ENCODE assay signal across 8 cellular contexts in genomic region chr9:121059998-121060636, GRCh38. TPM values are rescaled to one million over a fixed set of nuclear protein-coding genes. Genes with fewer than 3 reads are reported as not detected.
DNase-seq lines count a peak whose midpoint lies in the region; ATAC-seq and TF ChIP-seq lines count a peak whose summit lies in the region.

No MANE protein-coding gene starts in this region.

- H3K4me3 Mint-ChIP-seq in GM23338, result no peak overlapping the region

- no peaks in the 10 kb centered on the region for H3K79me2 ChIP-seq in GM23338 (replicated peaks; ENCODE audit: insufficient read depth)

- no peaks in the 10 kb centered on the region for H3K36me3 Mint-ChIP-seq in GM23338 (ENCODE audit: low read depth)

- H3K4me3 ChIP-seq in GM23338 (no peak overlapping the region), astrocyte of the cerebellum (ENCODE audit: low read depth, low read length) (no peak overlapping the region)

- peak; percentile 75 to 84 for TF ChIP-seq CTCF in GM23338 (conservative IDR thresholded peaks at IDR 0.05; ENCODE audit: low read depth in 2 of 2)
- peak; percentile 77 for TF ChIP-seq CTCF in astrocyte of the cerebellum (IDR thresholded peaks at IDR 0.05; ENCODE audit: low read depth, low read length, missing control alignments)

- peak; percentile 40; the same call in 2 of the 3 replicates for ATAC-seq in GM23338

- H3K27ac Mint-ChIP-seq in GM23338, result no peak overlapping the region

- H3K27me3 ChIP-seq in GM23338 (ENCODE audit: insufficient read depth), result no peaks in the 10 kb centered on the region

- in situ Hi-C loops in astrocyte of the cerebellum (cut with HindIII; ENCODE audit: low sequenced_read_pairs), result no loop called here

- no peaks in the 10 kb centered on the region for H3F3A ChIP-seq in GM23338 (replicated peaks; ENCODE audit: low read depth)

- peaks cover 3% of the 10 kb centered on the region for H3K27me3 Mint-ChIP-seq in GM23338 (ENCODE audit: insufficient read depth, low read depth, poor library complexity)

- no peaks in the 10 kb centered on the region for H3K4me1 ChIP-seq in GM23338 (ENCODE audit: insufficient read depth)

- no peaks in the 10 kb centered on the region for H3K36me3 ChIP-seq in GM23338 (ENCODE audit: insufficient read depth)

- no peaks in the 10 kb centered on the region for H3K9me2 ChIP-seq in GM23338 (ENCODE audit: insufficient read depth)

- H3K4me2 ChIP-seq in GM23338, result no peak overlapping the region

- no peaks in the 10 kb centered on the region for H4K20me1 ChIP-seq in GM23338 (replicated peaks; ENCODE audit: insufficient read depth)

- no peak overlapping the region for H2AFZ ChIP-seq in GM23338

- H3K9me3 Mint-ChIP-seq in GM23338, result no peaks in the 10 kb centered on the region

- DNase-seq in COR-L47 (lab: John Stamatoyannopoulos, UW), result peak; percentile 69
- peak; percentile 93 for DNase-seq in GM23338 (ENCODE audit: low spot score)
- DNase-seq in NCI-H510A treated with DMSO at 0.1 percent for 48 hours (lab: John Stamatoyannopoulos, UW), result peak; percentile 53
- peak; percentile 56 for DNase-seq in astrocyte of the cerebellum (ENCODE audit: low read depth)
- peak; percentile 61 for DNase-seq in iPS-NIHi7 (ENCODE audit: extremely low spot score)
- DNase-seq in stromal cell of bone marrow (ENCODE audit: low read depth), result peak; percentile 40
- no peak for DNase-seq in NK-92 (lab: John Stamatoyannopoulos, UW; ENCODE audit: unreplicated experiment)
- DNase-seq in GM19238 (ENCODE audit: insufficient read length, low spot score), result no peak

- H3K4me1 Mint-ChIP-seq in GM23338, result no peaks in the 10 kb centered on the region

- H3K27ac ChIP-seq in GM23338 (ENCODE audit: low read depth), result no peak overlapping the region

TF ChIP-seq in GM23338, 12 proteins besides CTCF, POLR2A, EP300 and RAD21:
- TF ChIP-seq JUNB (IDR thresholded peaks at IDR 0.05; ENCODE audit: unreplicated experiment) (no peak), ZNF331 (CRISPR knock-in tag; IDR thresholded peaks at IDR 0.05; ENCODE audit: low read depth) (no peak), ETS1 (IDR thresholded peaks at IDR 0.05) (no peak), EZH2phosphoT487 (IDR thresholded peaks at IDR 0.05; ENCODE audit: unreplicated experiment) (no peak), ZNF462 (CRISPR knock-in tag; IDR thresholded peaks at IDR 0.05) (no peak), STAT1 (IDR thresholded peaks at IDR 0.05; ENCODE audit: unreplicated experiment) (no peak), POLR2AphosphoS5 (IDR thresholded peaks at IDR 0.05; ENCODE audit: low read depth) (no peak), NANOG (IDR thresholded peaks at IDR 0.05; ENCODE audit: borderline replicate concordance) (no peak), EZH2 (IDR thresholded peaks at IDR 0.05; ENCODE audit: low read depth, unreplicated experiment) (no peak), REST (IDR thresholded peaks at IDR 0.05; ENCODE audit: unreplicated experiment) (no peak), ZNF114 (CRISPR knock-in tag; IDR thresholded peaks at IDR 0.05) (no peak), CREB1 (CRISPR knock-in tag; IDR thresholded peaks at IDR 0.05; ENCODE audit: low read depth) (no peak)
TF ChIP-seq in GM23338: peak in this region for 0.

RNA-seq across cellular contexts. Expression of gene C5, which starts 10.0 kb away (rescaled TPM):
- total RNA-seq in GM23338 (2014; rRNA removed; shearing (Covaris generic)), result 0.12 and 0.31 TPM in 2 replicates
- polyA plus RNA-seq in GM23338 (2016; fragmentation: Nextera tagmentation; extraction: Ambion mirVana), result 0.09 TPM in 1 of 2 replicates, not detected in the other

RNA-seq across cellular contexts. Expression of gene CNTRL, which starts 14.6 kb away (rescaled TPM):
- total RNA-seq in GM23338 (2014; rRNA removed; shearing (Covaris generic)), result 9.2 and 15.3 TPM in 2 replicates
- 6.4 and 11.7 TPM in 2 replicates for polyA plus RNA-seq in GM23338 (2016; fragmentation: Nextera tagmentation; extraction: Ambion mirVana)

Comparison
In these comparisons a context has a peak if more than half of its experiments do, and no peak if none do; other contexts are left out.
1. DNase-seq: peak in COR-L47 (single experiment), GM23338 (single experiment), NCI-H510A treated with DMSO at 0.1 percent for 48 hours (single experiment), astrocyte of the cerebellum (single experiment), iPS-NIHi7 (single experiment) and stromal cell of bone marrow (single experiment); none in NK-92 (single experiment) and GM19238 (single experiment).